In genomic region chr1:236858203-236858602, GRCh38 we compare ENCODE assay signal across 18 cellular contexts.
A peak's percentile ranks its signal among the peaks of the same experiment; 100 is the strongest.
DNase-seq lines count a peak whose midpoint lies in the region; ATAC-seq and TF ChIP-seq lines count a peak whose summit lies in the region.
"Had no signal": no experiment of that assay in that cellular context is flagged by ENCODE, and none has a peak within 500 bp of the region (broad histone marks: within the 10 kb centered on the region; RNA-seq: fewer than 3 reads in every experiment).

No MANE protein-coding gene starts in this region.

- H3K27ac Mint-ChIP-seq in activated T-cell treated with anti-CD3 and anti-CD28 coated beads, Interleukin-2, amount 50 U/mL, for 24 hours: peak overlapping the region; percentile 28
- no peak overlapping the region for H3K27ac Mint-ChIP-seq in activated T-cell treated with anti-CD3 and anti-CD28 coated beads, Interleukin-2, amount 50 U/mL, for 72 hours
- peak overlapping the region; percentile 52 for H3K27ac Mint-ChIP-seq in activated T-helper 17 cell treated with anti-CD3 and anti-CD28 coated beads, Interleukin-2, amount 50 U/mL, for 72 hours
- H3K27ac Mint-ChIP-seq in naive thymus-derived CD8-positive, alpha-beta T cell: peak overlapping the region in 8 of 10 donors; percentile 6 to 84 (median 26)
- H3K27ac Mint-ChIP-seq in endodermal cell: no peak overlapping the region
- H3K27ac Mint-ChIP-seq: CD14-positive monocyte, GM23338, HFFc6 had no signal

- intact Hi-C loops in right cardiac atrium (cut with DNase I): no loop called here

- H3K27ac ChIP-seq in right cardiac atrium (ENCODE audit: low read length): no peak overlapping the region
- H3K27ac ChIP-seq in endodermal cell (ENCODE audit: low read depth, low read length): no peak overlapping the region
- H3K27ac ChIP-seq: BLaER1, HL-60 had no signal

- H3K4me1 ChIP-seq in right cardiac atrium (ENCODE audit: control insufficient read depth, insufficient read depth, low read length): peaks cover 2% of the 10 kb centered on the region
- no peaks in the 10 kb centered on the region for H3K4me1 ChIP-seq in endodermal cell (ENCODE audit: control insufficient read depth, insufficient read depth, low read length)
- H3K4me1 ChIP-seq: BLaER1 had no signal

- H3K27me3 ChIP-seq in right cardiac atrium (ENCODE audit: control insufficient read depth, insufficient read depth) (no peaks in the 10 kb centered on the region), endodermal cell (ENCODE audit: control insufficient read depth, insufficient read depth, low read length, poor library complexity, severe bottlenecking) (no peaks in the 10 kb centered on the region)
- H3K27me3 ChIP-seq: BLaER1 had no signal

- peaks cover 10% of the 10 kb centered on the region for H3K36me3 ChIP-seq in endodermal cell (ENCODE audit: control insufficient read depth, insufficient read depth, low read length)

- TF ChIP-seq CTCF in endodermal cell (conservative IDR thresholded peaks at IDR 0.05): no peak

- no peak for DNase-seq in activated T-cell treated with anti-CD3 and anti-CD28 coated beads, Interleukin-2, amount 50 U/mL, for 24 hours
- no peak for DNase-seq in activated T-cell treated with anti-CD3 and anti-CD28 coated beads, Interleukin-2, amount 50 U/mL, for 72 hours
- DNase-seq in naive thymus-derived CD8-positive, alpha-beta T cell: no peak
- no peak for DNase-seq in NOMO-1 treated with DMSO at 0.1 percent for 48 hours (lab: John Stamatoyannopoulos, UW; ENCODE audit: unreplicated experiment)
- DNase-seq in right cardiac atrium: no peak
- DNase-seq in endodermal cell: no peak
- DNase-seq: 8988T; CD4-positive, alpha-beta memory T cell; DMS153; DMS79 treated with DMSO at 0.1 percent for 48 hours; GF-D8; HCEC 1CT; HFFc6 had no signal

- H3K36me3 Mint-ChIP-seq in activated T-cell treated with anti-CD3 and anti-CD28 coated beads, Interleukin-2, amount 50 U/mL, for 24 hours (ENCODE audit: low read depth): peaks cover 97% of the 10 kb centered on the region
- peaks cover 14 to 39% of the 10 kb centered on the region in 2 donors for H3K36me3 Mint-ChIP-seq in activated T-cell treated with anti-CD3 and anti-CD28 coated beads, Interleukin-2, amount 50 U/mL, for 72 hours (ENCODE audit: insufficient read depth in 2 of 2)
- H3K36me3 Mint-ChIP-seq in activated T-helper 17 cell treated with anti-CD3 and anti-CD28 coated beads, Interleukin-2, amount 50 U/mL, for 72 hours (ENCODE audit: low read depth): peaks cover 100% of the 10 kb centered on the region
- H3K36me3 Mint-ChIP-seq in naive thymus-derived CD8-positive, alpha-beta T cell: peaks cover 40 to 86% (median 69%) of the 10 kb centered on the region in 3 donors
- H3K36me3 Mint-ChIP-seq in endodermal cell (ENCODE audit: low read depth): peaks cover 54% of the 10 kb centered on the region

- H3K4me3 Mint-ChIP-seq in activated T-cell treated with anti-CD3 and anti-CD28 coated beads, Interleukin-2, amount 50 U/mL, for 24 hours: no peak overlapping the region
- H3K4me3 Mint-ChIP-seq in activated T-cell treated with anti-CD3 and anti-CD28 coated beads, Interleukin-2, amount 50 U/mL, for 72 hours: no peak overlapping the region
- H3K4me3 Mint-ChIP-seq in activated T-helper 17 cell treated with anti-CD3 and anti-CD28 coated beads, Interleukin-2, amount 50 U/mL, for 72 hours: no peak overlapping the region
- H3K4me3 Mint-ChIP-seq in naive thymus-derived CD8-positive, alpha-beta T cell: no peak overlapping the region
- H3K4me3 Mint-ChIP-seq in endodermal cell: no peak overlapping the region
- H3K4me3 Mint-ChIP-seq: CD14-positive monocyte; CD4-positive, alpha-beta memory T cell; GM23338; HFFc6 had no signal

- no peaks in the 10 kb centered on the region for H3K27me3 Mint-ChIP-seq in activated T-cell treated with anti-CD3 and anti-CD28 coated beads, Interleukin-2, amount 50 U/mL, for 24 hours
- no peaks in the 10 kb centered on the region for H3K27me3 Mint-ChIP-seq in activated T-cell treated with anti-CD3 and anti-CD28 coated beads, Interleukin-2, amount 50 U/mL, for 72 hours (ENCODE audit: low read depth)
- no peaks in the 10 kb centered on the region for H3K27me3 Mint-ChIP-seq in activated T-helper 17 cell treated with anti-CD3 and anti-CD28 coated beads, Interleukin-2, amount 50 U/mL, for 72 hours
- no peaks in the 10 kb centered on the region for H3K27me3 Mint-ChIP-seq in naive thymus-derived CD8-positive, alpha-beta T cell
- H3K27me3 Mint-ChIP-seq in endodermal cell (ENCODE audit: insufficient read depth): no peaks in the 10 kb centered on the region
- H3K27me3 Mint-ChIP-seq: CD4-positive, alpha-beta memory T cell had no signal

- ATAC-seq in activated T-cell treated with anti-CD3 and anti-CD28 coated beads, Interleukin-2, amount 50 U/mL, for 72 hours (replicated peaks in 1 of 2): no peak
- peak; percentile 64 for ATAC-seq in activated T-helper 17 cell treated with anti-CD3 and anti-CD28 coated beads, Interleukin-2, amount 50 U/mL, for 72 hours (replicated peaks)
- no peak for ATAC-seq in naive thymus-derived CD8-positive, alpha-beta T cell
- no peak for ATAC-seq in right cardiac atrium
- ATAC-seq: GM23338 had no signal

- H3K9me3 ChIP-seq in right cardiac atrium (ENCODE audit: control insufficient read depth, low read length) (no peaks in the 10 kb centered on the region), endodermal cell (ENCODE audit: control insufficient read depth, low read length) (no peaks in the 10 kb centered on the region)
- H3K9me3 ChIP-seq: BLaER1 had no signal

- POLR2A ChIA-PET in naive thymus-derived CD8-positive, alpha-beta T cell (lab: Charles Lee): no interaction called here

- no peak overlapping the region for H3K9ac ChIP-seq in endodermal cell (ENCODE audit: extremely low read depth, low read length, poor library complexity, severe bottlenecking)
- H3K9ac ChIP-seq: BLaER1 had no signal

- H3K4me1 Mint-ChIP-seq in activated T-cell treated with anti-CD3 and anti-CD28 coated beads, Interleukin-2, amount 50 U/mL, for 24 hours (ENCODE audit: low read depth): peaks cover 38% of the 10 kb centered on the region
- H3K4me1 Mint-ChIP-seq in activated T-cell treated with anti-CD3 and anti-CD28 coated beads, Interleukin-2, amount 50 U/mL, for 72 hours (ENCODE audit: low read depth): peaks cover 21% of the 10 kb centered on the region
- no peaks in the 10 kb centered on the region for H3K4me1 Mint-ChIP-seq in activated T-helper 17 cell treated with anti-CD3 and anti-CD28 coated beads, Interleukin-2, amount 50 U/mL, for 72 hours
- peaks cover 25 to 44% (median 30%) of the 10 kb centered on the region in 4 donors for H3K4me1 Mint-ChIP-seq in naive thymus-derived CD8-positive, alpha-beta T cell
- no peaks in the 10 kb centered on the region for H3K4me1 Mint-ChIP-seq in endodermal cell
- H3K4me1 Mint-ChIP-seq: CD14-positive monocyte, GM23338 had no signal

- 92% methylated on average over 6 of the region's 6 CpGs for WGBS in right cardiac atrium
- WGBS in endodermal cell (ENCODE audit: insufficient coverage in 1 of 2, insufficient read length in 1 of 2), 2 experiments: 96 to 98% methylated on average over 6 of the region's 6 CpGs

- H3K9me3 Mint-ChIP-seq in activated T-cell treated with anti-CD3 and anti-CD28 coated beads, Interleukin-2, amount 50 U/mL, for 24 hours: peaks cover 4% of the 10 kb centered on the region
- H3K9me3 Mint-ChIP-seq in activated T-cell treated with anti-CD3 and anti-CD28 coated beads, Interleukin-2, amount 50 U/mL, for 72 hours: no peaks in the 10 kb centered on the region
- H3K9me3 Mint-ChIP-seq in activated T-helper 17 cell treated with anti-CD3 and anti-CD28 coated beads, Interleukin-2, amount 50 U/mL, for 72 hours: no peaks in the 10 kb centered on the region
- peaks cover 0 to 5% (median 0%) of the 10 kb centered on the region in 9 donors for H3K9me3 Mint-ChIP-seq in naive thymus-derived CD8-positive, alpha-beta T cell
- no peaks in the 10 kb centered on the region for H3K9me3 Mint-ChIP-seq in endodermal cell
- H3K9me3 Mint-ChIP-seq: CD14-positive monocyte; CD4-positive, alpha-beta memory T cell; GM23338; HFFc6 had no signal

- no peak overlapping the region for H3K4me3 ChIP-seq in right cardiac atrium (ENCODE audit: low read length)
- H3K4me3 ChIP-seq in endodermal cell (ENCODE audit: low read length): no peak overlapping the region
- H3K4me3 ChIP-seq: BLaER1, GM23338 had no signal

Comparison
In these comparisons a context has a peak if more than half of its experiments do, and no peak if none do; other contexts are left out.
1. H3K27ac Mint-ChIP-seq: peak in activated T-cell treated with anti-CD3 and anti-CD28 coated beads, Interleukin-2, amount 50 U/mL, for 24 hours (single experiment), activated T-helper 17 cell treated with anti-CD3 and anti-CD28 coated beads, Interleukin-2, amount 50 U/mL, for 72 hours (single experiment) and naive thymus-derived CD8-positive, alpha-beta T cell (8 of 10); none in activated T-cell treated with anti-CD3 and anti-CD28 coated beads, Interleukin-2, amount 50 U/mL, for 72 hours (single experiment) and endodermal cell (single experiment).